In the genomic region with DNA sequence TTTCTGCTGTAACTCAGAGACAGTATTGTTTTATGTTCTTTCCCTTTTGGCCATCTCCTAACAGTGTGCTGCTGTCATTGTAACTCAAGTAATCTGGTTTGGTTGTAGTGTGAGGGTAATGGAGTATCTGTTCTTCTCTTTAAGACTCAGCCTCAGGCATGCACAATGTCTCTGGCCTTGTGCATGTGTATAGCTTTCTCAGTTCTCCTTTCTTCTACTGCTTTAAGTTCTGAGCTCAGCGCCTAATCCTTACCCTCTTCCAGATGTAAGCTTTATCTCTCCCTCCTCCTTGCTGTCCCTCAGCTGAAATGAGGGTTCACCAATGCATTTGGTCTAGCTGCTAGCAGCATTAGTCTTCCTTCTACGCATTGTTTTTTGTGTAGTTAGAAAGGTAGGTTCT, we compare ENCODE assay signal across 18 cellular contexts.
"Had no signal": no experiment of that assay in that cellular context is flagged by ENCODE, and none has a peak within 500 bp of the region (broad histone marks: within the 10 kb centered on the region; RNA-seq: fewer than 3 reads in every experiment).

No MANE protein-coding gene starts in this region.

- ATAC-seq: body of pancreas; left lobe of liver; pancreas; stimulated activated effector memory CD8-positive, alpha-beta T cell treated with anti-CD3 and anti-CD28 coated beads, Interleukin-12 subunit alpha, Interleukin-12 subunit beta, amount 100 ng/mL, for 72 hours had no signal

- H3K27me3 Mint-ChIP-seq: activated B cell treated with CpG ODN at 0.5 μM for 24 hours; activated CD4-positive, alpha-beta T cell treated with anti-CD3 and anti-CD28 coated beads, Interleukin-2, amount 10 ng/mL, durations not matched to agents 7 days and 5 days; activated naive CD8-positive, alpha-beta T cell treated with anti-CD3 and anti-CD28 coated beads for 36 hours; naive B cell had no signal

- H3K4me1 Mint-ChIP-seq: activated B cell treated with CpG ODN at 0.5 μM for 24 hours; activated CD4-positive, alpha-beta T cell treated with anti-CD3 and anti-CD28 coated beads, Interleukin-2, amount 10 ng/mL, durations not matched to agents 7 days and 5 days; activated naive CD8-positive, alpha-beta T cell treated with anti-CD3 and anti-CD28 coated beads for 36 hours; naive B cell; stimulated activated effector memory CD8-positive, alpha-beta T cell treated with anti-CD3 and anti-CD28 coated beads, Interleukin-12 subunit alpha, Interleukin-12 subunit beta, amount 100 ng/mL, for 72 hours had no signal

- H3K4me3 ChIP-seq: body of pancreas, pancreas, sigmoid colon, spleen, thyroid gland had no signal

- H3K9me3 ChIP-seq: body of pancreas, pancreas, sigmoid colon, thyroid gland had no signal

- H3K4me1 ChIP-seq: sigmoid colon, spleen, thyroid gland had no signal

- H3K4me3 Mint-ChIP-seq: activated B cell treated with CpG ODN at 0.5 μM for 24 hours; activated CD4-positive, alpha-beta T cell treated with anti-CD3 and anti-CD28 coated beads, Interleukin-2, amount 10 ng/mL, durations not matched to agents 7 days and 5 days; activated naive CD8-positive, alpha-beta T cell treated with anti-CD3 and anti-CD28 coated beads for 36 hours; activated T-helper 1 cell treated with anti-CD3 and anti-CD28 coated beads, Interleukin-12 subunit alpha, Interleukin-12 subunit beta, Interleukin-2, Interleukin-4 antibody, amounts not matched to agents 30 ng/mL and 10 ng/mL and 1 ng/mL, durations not matched to agents 14 hours and 24 hours and 36 hours; naive B cell; stimulated activated effector memory CD8-positive, alpha-beta T cell treated with anti-CD3 and anti-CD28 coated beads, Interleukin-12 subunit alpha, Interleukin-12 subunit beta, amount 100 ng/mL, for 72 hours had no signal

- H3K27me3 ChIP-seq: body of pancreas, pancreas, sigmoid colon, spleen, thyroid gland had no signal

- H3K36me3 Mint-ChIP-seq: activated naive CD8-positive, alpha-beta T cell treated with anti-CD3 and anti-CD28 coated beads for 36 hours; naive B cell; stimulated activated effector memory CD8-positive, alpha-beta T cell treated with anti-CD3 and anti-CD28 coated beads, Interleukin-12 subunit alpha, Interleukin-12 subunit beta, amount 100 ng/mL, for 72 hours had no signal

- H3K36me3 ChIP-seq: pancreas, sigmoid colon, spleen, thyroid gland had no signal

- H3K27ac Mint-ChIP-seq: activated B cell treated with CpG ODN at 0.5 μM for 24 hours; activated CD4-positive, alpha-beta T cell treated with anti-CD3 and anti-CD28 coated beads, Interleukin-2, amount 10 ng/mL, durations not matched to agents 7 days and 5 days; activated naive CD8-positive, alpha-beta T cell treated with anti-CD3 and anti-CD28 coated beads for 36 hours; activated T-helper 1 cell treated with anti-CD3 and anti-CD28 coated beads, Interleukin-12 subunit alpha, Interleukin-12 subunit beta, Interleukin-2, Interleukin-4 antibody, amounts not matched to agents 30 ng/mL and 10 ng/mL and 1 ng/mL, durations not matched to agents 14 hours and 24 hours and 36 hours; naive B cell; stimulated activated effector memory CD8-positive, alpha-beta T cell treated with anti-CD3 and anti-CD28 coated beads, Interleukin-12 subunit alpha, Interleukin-12 subunit beta, amount 100 ng/mL, for 72 hours had no signal

- H3K27ac ChIP-seq: body of pancreas, pancreas, sigmoid colon, spleen, thyroid gland had no signal

- DNase-seq: activated B cell treated with CpG ODN at 0.5 μM for 24 hours; activated CD4-positive, alpha-beta T cell treated with anti-CD3 and anti-CD28 coated beads, Interleukin-2, amount 10 ng/mL, durations not matched to agents 7 days and 5 days; activated CD8-positive, alpha-beta memory T cell treated with anti-CD3 and anti-CD28 coated beads for 24 hours; activated naive CD8-positive, alpha-beta T cell treated with anti-CD3 and anti-CD28 coated beads for 36 hours; amygdala; body of pancreas; caudate nucleus; islet precursor cell; mammary epithelial cell; naive B cell; pancreas; sigmoid colon; spleen; stimulated activated CD4-positive, alpha-beta T cell treated with anti-CD3 and anti-CD28 coated beads, Interleukin-1b, Interleukin-23, amount 100 ng/mL, for 48 hours; thyroid gland had no signal
